ENCODE assay signal across 35 cellular contexts in genomic region chr3:71934520-71934919, GRCh38.
DNase-seq lines count a peak whose midpoint lies in the region; ATAC-seq, FAIRE-seq and TF ChIP-seq lines count a peak whose summit lies in the region.
"Had no signal": no experiment of that assay in that cellular context is flagged by ENCODE, and none has a peak within 500 bp of the region (broad histone marks: within the 10 kb centered on the region; RNA-seq: fewer than 3 reads in every experiment).

No MANE protein-coding gene starts in this region.

- no peak for TF ChIP-seq CTCF in HepG2 (CRISPR knock-in tag; IDR thresholded peaks at IDR 0.05)
- no peak for TF ChIP-seq CTCF in right lobe of liver (IDR thresholded peaks at IDR 0.05)
- no peak for TF ChIP-seq CTCF in K562 (IDR thresholded peaks at IDR 0.05 in 2 of 3, conservative IDR thresholded peaks at IDR 0.05 in 1 of 3; ENCODE audit: insufficient read depth in 2 of 3, low read depth in 1 of 3, low read length in 3 of 3)

- H3K9ac ChIP-seq in HepG2 (ENCODE audit: insufficient read depth, low read depth, low read length) = no peak overlapping the region
- H3K9ac ChIP-seq in K562 (ENCODE audit: insufficient read depth in 1 of 2, low read depth in 2 of 2, low read length in 2 of 2) = no peak overlapping the region
- H3K9ac ChIP-seq: BLaER1; BLaER1 treated with 17β-estradiol and CSF1 and Interleukin-3, amounts not matched to agents 10 nM and 100 nM had no signal

- H3K36me3 ChIP-seq in HepG2 (replicated peaks in 1 of 2; ENCODE audit: control insufficient read depth in 1 of 2, insufficient read depth in 2 of 2, low read length in 2 of 2) (no peaks in the 10 kb centered on the region), right lobe of liver (no peaks in the 10 kb centered on the region), K562 (ENCODE audit: control insufficient read depth, insufficient read depth, low read length) (no peaks in the 10 kb centered on the region)
- H3K36me3 ChIP-seq: BE2C; BLaER1; BLaER1 treated with 17β-estradiol and CSF1 and Interleukin-3, amounts not matched to agents 10 nM and 100 nM had no signal

- no peak for TF ChIP-seq RAD21 in HepG2 (CRISPR knock-in tag; IDR thresholded peaks at IDR 0.05)
- TF ChIP-seq RAD21 in K562 (CRISPR knock-in tag; conservative IDR thresholded peaks at IDR 0.05 in 1 of 2, IDR thresholded peaks at IDR 0.05 in 1 of 2) = no peak

- no peak for ATAC-seq in HepG2
- ATAC-seq in right lobe of liver = no peak
- ATAC-seq in K562 = no peak
- ATAC-seq in HG03521 (IDR thresholded peaks at IDR 0.05; ENCODE audit: unreplicated experiment) = no peak
- ATAC-seq in HG03442 (IDR thresholded peaks at IDR 0.05; ENCODE audit: unreplicated experiment) = no peak
- ATAC-seq: A549; CD8-positive, alpha-beta T cell had no signal

- H3K27me3 ChIP-seq in HepG2 (ENCODE audit: control insufficient read depth in 1 of 2, insufficient read depth in 2 of 2, low read length in 2 of 2) = peaks cover 1 to 23% of the 10 kb centered on the region in 2 experiments
- H3K27me3 ChIP-seq in right lobe of liver = no peaks in the 10 kb centered on the region
- peaks cover 10 to 40% of the 10 kb centered on the region in 2 experiments; a peak in 4 of 5 replicates for H3K27me3 ChIP-seq in K562 (ENCODE audit: control insufficient read depth in 2 of 2, insufficient read depth in 2 of 2, low read length in 2 of 2)
- H3K27me3 ChIP-seq: BE2C; BLaER1; BLaER1 treated with 17β-estradiol and CSF1 and Interleukin-3, amounts not matched to agents 10 nM and 100 nM had no signal

- H3K9me3 ChIP-seq in HepG2 (ENCODE audit: low read length) (no peaks in the 10 kb centered on the region), right lobe of liver (no peaks in the 10 kb centered on the region), K562 (replicated peaks; ENCODE audit: control insufficient read depth, insufficient read depth, low read depth, low read length) (no peaks in the 10 kb centered on the region; the same call in 1 of the 2 replicates)
- H3K9me3 ChIP-seq: A549; BE2C; BLaER1; BLaER1 treated with 17β-estradiol and CSF1 and Interleukin-3, amounts not matched to agents 10 nM and 100 nM; Caco-2 had no signal

- H4K20me1 ChIP-seq in HepG2 (ENCODE audit: insufficient read depth, low read length) = no peaks in the 10 kb centered on the region
- no peaks in the 10 kb centered on the region for H4K20me1 ChIP-seq in K562 (replicated peaks; ENCODE audit: control insufficient read depth, insufficient read depth, low read length)
- H4K20me1 ChIP-seq: BLaER1; BLaER1 treated with 17β-estradiol and CSF1 and Interleukin-3, amounts not matched to agents 10 nM and 100 nM had no signal

- intact Hi-C loops in HepG2 (cut with micrococcal nuclease; ENCODE audit: unreplicated experiment) = no loop called here
- intact Hi-C loops in right lobe of liver (cut with DNase I) = no loop called here
- intact Hi-C loops in K562 (cut with micrococcal nuclease) = loop anchor here (5.0 kb wide), 1 partner anchor 57 kb away; no protein-coding TSS in a partner anchor

- TF ChIP-seq EP300 in HepG2 (IDR thresholded peaks at IDR 0.05; ENCODE audit: low read depth in 2 of 2, low read length in 2 of 2) (no peak), HepG2 (CRISPR knock-in tag; IDR thresholded peaks at IDR 0.05; ENCODE audit: borderline replicate concordance) (no peak), K562 (IDR thresholded peaks at IDR 0.05; ENCODE audit: low read length) (no peak)

- BruUV-seq in HepG2 (replicated peaks; lab: Mats Ljungman, UMichigan) (no TSS peak), K562 (replicated peaks; lab: Mats Ljungman, UMichigan) (no TSS peak)

- in situ Hi-C loops in HepG2 (cut with HindIII; ENCODE audit: extremely low pct_ligation_motif_present, low pct_unique_long_range_greater_than_20kb) = no loop called here
- in situ Hi-C loops in K562 (cut with MboI) = no loop called here

- H3K79me2 ChIP-seq in HepG2 (ENCODE audit: insufficient read depth, low read length) (no peaks in the 10 kb centered on the region), K562 (ENCODE audit: control insufficient read depth, insufficient read depth, low read length) (no peaks in the 10 kb centered on the region)

- no peak overlapping the region for H3K4me2 ChIP-seq in HepG2 (ENCODE audit: low read depth, low read length)
- H3K4me2 ChIP-seq in K562 (ENCODE audit: insufficient read depth, low read length) = no peak overlapping the region
- H3K4me2 ChIP-seq: A549, BLaER1 had no signal

- 18% methylated on average over 5 of the region's 5 CpGs for WGBS in HepG2 (ENCODE audit: low lambda C conversion rate)
- 60% methylated on average over 5 of the region's 5 CpGs for WGBS in right lobe of liver (ENCODE audit: insufficient coverage, low coverage, low lambda C conversion rate, missing lambda C conversion rate)
- WGBS in K562 (ENCODE audit: insufficient coverage, low coverage, missing lambda C conversion rate) = 16% methylated on average over 5 of the region's 5 CpGs

- FAIRE-seq in HepG2 (lab: Jason Lieb, UNC) (no peak), GM12891 (lab: Jason Lieb, UNC) (peak; percentile 33), K562 (lab: Jason Lieb, UNC) (no peak)
- FAIRE-seq: A204.1, A549, D721Med had no signal

- H3K9me1 ChIP-seq in K562 (ENCODE audit: control insufficient read depth, insufficient read depth, low read length) = no peaks in the 10 kb centered on the region

- TF ChIP-seq POLR2A in HepG2 (IDR thresholded peaks at IDR 0.05; ENCODE audit: insufficient read depth in 1 of 2, low read depth in 2 of 2, low read length in 2 of 2) (no peak), right lobe of liver (IDR thresholded peaks at IDR 0.05) (no peak), GM12891 (IDR thresholded peaks at IDR 0.05; ENCODE audit: low read depth, low read length) (no peak), K562 (conservative IDR thresholded peaks at IDR 0.05) (no peak)

- H3K4me3 ChIP-seq in HepG2 (replicated peaks in 1 of 3; ENCODE audit: insufficient read depth in 1 of 3, low read depth in 2 of 3, low read length in 3 of 3) (no peak overlapping the region), right lobe of liver (no peak overlapping the region), K562 (no peak overlapping the region)
- H3K4me3 ChIP-seq: A549; BLaER1; BLaER1 treated with 17β-estradiol and CSF1 and Interleukin-3, amounts not matched to agents 10 nM and 100 nM had no signal

- H3K27ac ChIP-seq in HepG2 (ENCODE audit: extremely low read length, insufficient read depth, low read length) (no peak overlapping the region), right lobe of liver (no peak overlapping the region), K562 (ENCODE audit: extremely low read depth, low read depth, low read length) (no peak overlapping the region)
- H3K27ac ChIP-seq: 22Rv1; A549; BLaER1; BLaER1 treated with 17β-estradiol and CSF1 and Interleukin-3, amounts not matched to agents 10 nM and 100 nM; C4-2B had no signal

- H3K4me1 ChIP-seq in HepG2 (ENCODE audit: insufficient read depth, low read length) (no peaks in the 10 kb centered on the region), right lobe of liver (no peaks in the 10 kb centered on the region), K562 (replicated peaks in 1 of 2; ENCODE audit: control insufficient read depth in 2 of 2, insufficient read depth in 2 of 2, low read length in 2 of 2) (peaks cover 0 to 5% of the 10 kb centered on the region in 2 experiments; a peak in 3 of 5 replicates)
- H3K4me1 ChIP-seq: A549, BLaER1, Caco-2 had no signal

- H2AFZ ChIP-seq in HepG2 (ENCODE audit: low read length) = no peak overlapping the region
- no peak overlapping the region for H2AFZ ChIP-seq in K562 (ENCODE audit: low read depth, low read length)

- peak; percentile 56 for DNase-seq in NCI-H748 (lab: John Stamatoyannopoulos, UW; ENCODE audit: unreplicated experiment)
- DNase-seq in NCI-H748 treated with DMSO at 0.1 percent for 48 hours (lab: John Stamatoyannopoulos, UW) = no peak
- DNase-seq in HepG2 (ENCODE audit: low spot score) = no peak
- no peak for DNase-seq in right lobe of liver
- DNase-seq in GM12891 (ENCODE audit: insufficient read length, low spot score) = no peak
- no peak for DNase-seq in K562 (ENCODE audit: extremely low read depth in 1 of 4, low spot score in 3 of 4)
- DNase-seq: 8988T; ACHN; AML-193; BE2C; C1 segment of cervical spinal cord; Caco-2; Calu3; CD4-positive, alpha-beta memory T cell; CD4-positive, alpha-beta T cell; CD4-positive, CD25-positive, alpha-beta regulatory T cell; CD8-positive, alpha-beta memory T cell; CD8-positive, alpha-beta T cell; COR-L47; DMS 273 treated with DMSO at 0.1 percent for 48 hours; DMS153; DMS53; DMS79; DMS79 treated with DMSO at 0.1 percent for 48 hours; DND-41; EL had no signal

- CTCF ChIA-PET in HepG2 (lab: Yijun Ruan, JAX; ENCODE audit: low intra/inter-chr PET ratio, low total read pairs) (no interaction called here), K562 (lab: Yijun Ruan, JAX; ENCODE audit: low intra/inter-chr PET ratio) (no interaction called here)

- POLR2A ChIA-PET in HepG2 (lab: Yijun Ruan, JAX) (no interaction called here), K562 (lab: Yijun Ruan, JAX) (no interaction called here)

TF ChIP-seq in HepG2, 621 proteins besides CTCF, POLR2A, EP300 and RAD21 (continues in another document):
- TF ChIP-seq CREB1 (IDR thresholded peaks at IDR 0.05) (peak; percentile 91), CREB1 (CRISPR knock-in tag; IDR thresholded peaks at IDR 0.05) (no peak), ZNF441 (CRISPR knock-in tag; IDR thresholded peaks at IDR 0.05; ENCODE audit: borderline replicate concordance) (no peak)

TF ChIP-seq in GM12891, 5 proteins besides CTCF, POLR2A, EP300 and RAD21:
- TF ChIP-seq POU2F2 (IDR thresholded peaks at IDR 0.05; ENCODE audit: low read depth, low read length) = no peak

TF ChIP-seq in K562, 482 proteins besides CTCF, POLR2A, EP300 and RAD21:
- no peak for TF ChIP-seq MITF (IDR thresholded peaks at IDR 0.05)
- 0 out of 2 replicates have a peak, but pooled peaks have one; percentile 32 for TF ChIP-seq NFIC (IDR thresholded peaks at IDR 0.05)
TF ChIP-seq in K562: peak in this region for 1.
